8 cellular contexts compared by ENCODE assay signal in the genomic region with DNA sequence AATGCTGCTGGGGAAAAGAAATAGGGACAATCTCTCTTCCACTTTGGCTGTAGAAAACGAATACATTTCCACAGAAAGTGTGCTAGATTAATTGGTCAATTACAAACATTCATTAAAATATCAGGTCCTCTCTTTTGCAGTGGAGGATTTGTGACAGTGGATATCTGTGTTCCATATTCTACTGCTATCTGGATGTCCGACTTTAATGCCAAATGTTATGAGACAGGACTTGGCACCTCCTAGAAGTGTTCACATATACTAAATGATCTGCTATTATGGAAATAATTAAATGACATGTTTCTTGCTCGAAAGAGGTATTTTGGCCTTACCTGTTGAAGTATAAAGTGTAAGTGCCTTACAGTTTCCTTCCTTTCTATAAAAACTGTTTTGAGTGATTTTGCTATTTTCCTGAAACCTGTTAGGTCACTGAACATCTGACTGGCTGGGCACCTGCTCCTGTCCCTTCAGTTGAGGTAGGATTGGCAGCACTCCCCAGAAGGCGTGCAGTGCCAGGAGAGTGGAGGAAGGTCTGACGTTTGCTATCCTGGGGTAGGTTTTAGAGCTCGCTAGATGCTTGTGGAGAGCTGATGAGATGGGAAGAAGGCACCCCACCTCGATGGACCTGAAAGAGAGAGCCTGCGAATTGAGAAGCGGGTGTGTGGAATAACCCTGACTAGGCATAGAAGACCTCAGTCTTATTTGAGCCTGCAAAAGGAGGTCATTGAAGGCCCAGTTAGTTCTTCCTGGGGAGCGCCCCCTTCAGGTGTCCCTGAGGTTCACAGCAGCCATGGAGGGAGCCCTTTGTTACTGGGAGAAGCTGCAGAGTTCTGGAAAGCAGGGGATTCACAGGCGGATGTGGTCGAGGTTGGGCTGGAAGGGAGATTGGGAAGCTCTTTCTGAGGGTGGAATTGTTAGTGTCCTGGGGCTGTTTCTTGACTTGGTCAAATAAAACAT.
DNase-seq lines count a peak whose midpoint lies in the region; ATAC-seq, FAIRE-seq and TF ChIP-seq lines count a peak whose summit lies in the region.

No MANE protein-coding gene starts in this region.

- H3K4me3 Mint-ChIP-seq in memory B cell, result peak overlapping the region; percentile 99

- peaks cover 7% of the 10 kb centered on the region for H3K36me3 Mint-ChIP-seq in memory B cell

- TF ChIP-seq POLR2A in vagina (IDR thresholded peaks at IDR 0.05), result no peak

- peak overlapping the region; percentile 75 for H3K4me2 ChIP-seq in DND-41 (ENCODE audit: insufficient read depth, low read length)

- H3K36me3 ChIP-seq in DND-41 (ENCODE audit: insufficient read depth, low read length), result peaks cover 30% of the 10 kb centered on the region
- no peaks in the 10 kb centered on the region for H3K36me3 ChIP-seq in bronchial epithelial cell (ENCODE audit: control insufficient read depth, insufficient read depth, low read length)
- no peaks in the 10 kb centered on the region for H3K36me3 ChIP-seq in vagina

- peaks cover 39% of the 10 kb centered on the region for H3K79me2 ChIP-seq in DND-41 (ENCODE audit: insufficient read depth, low read length)

- peaks cover 35% of the 10 kb centered on the region for H3K4me1 Mint-ChIP-seq in memory B cell

- H2AFZ ChIP-seq in DND-41 (ENCODE audit: low read depth, low read length), result peak overlapping the region; percentile 88

- H3K27ac Mint-ChIP-seq in memory B cell, result peak overlapping the region; percentile 96

- peak; percentile 54 for TF ChIP-seq CTCF in DND-41 (IDR thresholded peaks at IDR 0.05; ENCODE audit: borderline replicate concordance, extremely low read depth, low read length, poor library complexity, severe bottlenecking)
- peak; percentile 10; the same call in 1 of the 2 replicates for TF ChIP-seq CTCF in LNCaP clone FGC (IDR thresholded peaks at IDR 0.05; ENCODE audit: control insufficient read depth, extremely low read depth, insufficient read depth)
- peak; percentile 47 for TF ChIP-seq CTCF in bronchial epithelial cell (IDR thresholded peaks at IDR 0.05; ENCODE audit: insufficient read depth, low read length, severe bottlenecking)
- no peak for TF ChIP-seq CTCF in vagina (IDR thresholded peaks at IDR 0.05)

- peak overlapping the region; percentile 89 for H3K27ac ChIP-seq in DND-41 (ENCODE audit: low read length)
- H3K27ac ChIP-seq in vagina, result peak overlapping the region; percentile 85

- FAIRE-seq in bronchial epithelial cell (lab: Jason Lieb, UNC), result no peak

- no peaks in the 10 kb centered on the region for H3K9me3 Mint-ChIP-seq in memory B cell

- no peaks in the 10 kb centered on the region for H3K9me3 ChIP-seq in DND-41 (ENCODE audit: insufficient read depth, low read length, severe bottlenecking)
- no peaks in the 10 kb centered on the region for H3K9me3 ChIP-seq in vagina

- ATAC-seq in DND-41 (ENCODE audit: insufficient read depth, low read depth) (no peak), memory B cell (ENCODE audit: low read depth) (no peak), GM21717 (IDR thresholded peaks at IDR 0.05; ENCODE audit: unreplicated experiment) (no peak)

- H3K27me3 ChIP-seq in DND-41 (ENCODE audit: insufficient read depth, low read length, poor library complexity), result no peaks in the 10 kb centered on the region
- no peaks in the 10 kb centered on the region for H3K27me3 ChIP-seq in bronchial epithelial cell (ENCODE audit: control insufficient read depth, insufficient read depth, low read length)
- no peaks in the 10 kb centered on the region for H3K27me3 ChIP-seq in vagina

- peaks cover 16% of the 10 kb centered on the region for H4K20me1 ChIP-seq in DND-41 (ENCODE audit: insufficient read depth, low read length)

- peaks cover 34% of the 10 kb centered on the region for H3K4me1 ChIP-seq in DND-41 (ENCODE audit: insufficient read depth, low read length)
- peaks cover 29% of the 10 kb centered on the region for H3K4me1 ChIP-seq in vagina

- no peak for DNase-seq in DND-41
- peak; percentile 41 for DNase-seq in LNCaP clone FGC (ENCODE audit: low read depth)
- DNase-seq in bronchial epithelial cell (ENCODE audit: low read depth), result no peak
- DNase-seq in memory B cell (ENCODE audit: low spot score in 2 of 2), result no peak
- DNase-seq in vagina (ENCODE audit: extremely low spot score in 2 of 2), result no peak
- DNase-seq in COR-L47 (lab: John Stamatoyannopoulos, UW), result no peak
- no peak for DNase-seq in Ammon's horn (ENCODE audit: low spot score)

- peak overlapping the region; percentile 91 for H3K9ac ChIP-seq in DND-41 (ENCODE audit: low read depth, low read length)

- intact Hi-C loops in vagina (cut with DNase I), result no loop called here

- no peaks in the 10 kb centered on the region for H3K27me3 Mint-ChIP-seq in memory B cell

- H3K4me3 ChIP-seq in DND-41 (ENCODE audit: low read depth in 1 of 2, low read length in 2 of 2) (peak overlapping the region; percentile 54 to 84; a peak in 3 of 4 replicates), LNCaP clone FGC (ENCODE audit: low read depth, low read length) (peak overlapping the region; percentile 90), bronchial epithelial cell (ENCODE audit: low read depth, low read length) (peak overlapping the region; percentile 64), vagina (peak overlapping the region; percentile 80 to 97)

Comparison
In these comparisons a context has a peak if more than half of its experiments do, and no peak if none do; other contexts are left out.
1. CTCF ChIP-seq: peak in DND-41 (single experiment), LNCaP clone FGC (single experiment) and bronchial epithelial cell (single experiment); none in vagina (0 of 3).
2. Peak in every context shown above with its lines, with median percentiles within 50 percentile points of each other: H3K4me3 ChIP-seq.